ENCODE assay signal across 27 cellular contexts in genomic region chr6:123240626-123241025, GRCh38.
"Had no signal": no experiment of that assay in that cellular context is flagged by ENCODE, and none has a peak within 500 bp of the region (broad histone marks: within the 10 kb centered on the region; RNA-seq: fewer than 3 reads in every experiment).

No MANE protein-coding gene starts in this region.

- H3K4me3 Mint-ChIP-seq: dendritic cell treated with granulocyte-macrophage colony-stimulating factor and Interleukin-4, amounts not matched to agents 40 ng/mL and 50 ng/mL, for 4 days; effector memory CD8-positive, alpha-beta T cell; endodermal cell; memory B cell; naive thymus-derived CD4-positive, alpha-beta T cell had no signal

- H3K27ac ChIP-seq: epithelial cell of prostate, esophagus squamous epithelium, heart right ventricle, left lung had no signal

- H3K4me1 ChIP-seq: esophagus squamous epithelium, gastrocnemius medialis, heart right ventricle, left lung had no signal

- ATAC-seq: effector memory CD8-positive, alpha-beta T cell; esophagus mucosa; gastrocnemius medialis; heart right ventricle; left cardiac atrium; left lung; left ventricle myocardium superior; naive thymus-derived CD4-positive, alpha-beta T cell had no signal

- H3K27me3 Mint-ChIP-seq: dendritic cell treated with granulocyte-macrophage colony-stimulating factor and Interleukin-4, amounts not matched to agents 40 ng/mL and 50 ng/mL, for 4 days; effector memory CD8-positive, alpha-beta T cell; memory B cell; naive thymus-derived CD4-positive, alpha-beta T cell had no signal

- H3K4me1 Mint-ChIP-seq: endodermal cell; memory B cell; naive thymus-derived CD4-positive, alpha-beta T cell had no signal

- H3K9me3 ChIP-seq: esophagus squamous epithelium, gastrocnemius medialis had no signal

- FAIRE-seq: endometrium, keratinocyte had no signal

- DNase-seq: cortex of kidney; effector CD8-positive, alpha-beta T cell; effector memory CD8-positive, alpha-beta T cell; endodermal cell; erythroblast; esophagus squamous epithelium; foreskin fibroblast; foreskin melanocyte; gastrocnemius medialis; glutamatergic neuron; head of caudate nucleus; heart right ventricle; hippocampal formation; left cardiac atrium; left lung; left ventricle myocardium superior; mammary epithelial cell; mesendoderm; midbrain; naive thymus-derived CD4-positive, alpha-beta T cell had no signal

- H3K27me3 ChIP-seq: esophagus squamous epithelium, gastrocnemius medialis, left lung had no signal

- H3K36me3 ChIP-seq: esophagus squamous epithelium, gastrocnemius medialis, heart right ventricle, left lung had no signal

- H3K4me3 ChIP-seq: esophagus squamous epithelium, gastrocnemius medialis, heart right ventricle, left lung, lung had no signal

- H3K27ac Mint-ChIP-seq: dendritic cell treated with granulocyte-macrophage colony-stimulating factor and Interleukin-4, amounts not matched to agents 40 ng/mL and 50 ng/mL, for 4 days; effector memory CD8-positive, alpha-beta T cell; endodermal cell; memory B cell; naive thymus-derived CD4-positive, alpha-beta T cell had no signal
